1 cellular context compared by ENCODE assay signal in the genomic region with DNA sequence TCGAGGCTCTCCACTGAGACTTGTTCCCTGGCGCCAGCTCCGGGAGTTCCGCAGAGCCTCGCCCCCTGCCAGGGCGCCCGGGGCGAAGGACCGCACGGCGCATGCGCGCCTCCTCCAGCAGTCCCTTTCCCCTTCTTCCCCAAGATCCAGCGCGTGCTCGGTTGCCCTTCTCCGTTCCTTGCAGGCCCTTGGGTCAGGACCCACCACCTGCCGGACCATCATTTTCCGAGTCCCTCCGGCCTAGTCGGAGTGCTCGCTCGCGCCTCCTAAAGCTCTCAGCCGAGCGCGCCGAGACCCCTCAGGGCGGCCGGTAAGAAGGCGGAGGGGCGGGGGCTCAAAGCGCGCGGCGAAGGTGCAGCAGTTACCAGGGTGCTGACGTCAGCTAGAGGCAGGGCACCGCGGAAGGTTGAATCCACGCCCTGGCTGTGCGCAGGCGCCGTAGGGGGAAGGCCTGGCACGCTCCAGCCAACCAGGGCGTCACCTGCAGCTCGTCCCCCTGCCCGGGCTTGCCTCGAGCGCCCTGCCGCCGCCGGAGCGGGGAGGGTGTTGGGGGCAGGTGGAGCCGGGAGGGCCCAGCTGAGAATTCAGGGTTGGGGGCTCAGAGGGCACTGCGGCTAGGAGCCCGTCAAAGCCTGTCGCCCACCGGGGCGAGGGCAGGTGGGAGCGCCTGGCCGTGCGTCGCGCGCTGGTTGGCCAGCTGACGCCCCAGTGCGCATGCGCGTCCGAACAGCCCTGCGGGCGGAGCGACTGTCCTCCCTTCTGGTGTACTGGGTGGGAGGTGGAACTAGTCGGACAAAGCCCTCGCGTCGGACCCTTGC.
TF ChIP-seq lines count a peak whose summit lies in the region.

A gene with protein sequence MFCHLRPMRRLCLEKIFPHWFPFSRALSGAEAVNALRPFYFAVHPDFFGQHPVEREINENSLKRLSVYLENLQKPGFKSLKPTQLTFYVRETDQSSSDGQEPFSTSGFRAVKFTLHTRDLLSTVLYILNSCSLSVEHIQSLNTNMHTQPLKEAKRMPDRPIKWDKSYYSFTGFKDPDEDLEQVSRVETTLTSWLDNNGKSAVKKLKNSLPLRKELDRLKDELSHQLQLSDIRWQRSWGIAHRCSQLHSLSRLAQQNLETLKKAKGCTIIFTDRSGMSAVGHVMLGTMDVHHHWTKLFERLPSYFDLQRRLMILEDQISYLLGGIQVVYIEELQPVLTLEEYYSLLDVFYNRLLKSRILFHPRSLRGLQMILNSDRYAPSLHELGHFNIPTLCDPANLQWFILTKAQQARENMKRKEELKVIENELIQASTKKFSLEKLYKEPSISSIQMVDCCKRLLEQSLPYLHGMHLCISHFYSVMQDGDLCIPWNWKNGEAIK (plus strand): TSS at position 757 of the 818 bp plus-strand sequence. CDS start 16,017 bp downstream, outside the sequence.

TF ChIP-seq in K562, 482 proteins besides CTCF, POLR2A, EP300 and RAD21 (continued from another document and continues in another):
- TF ChIP-seq, protein P1, sequence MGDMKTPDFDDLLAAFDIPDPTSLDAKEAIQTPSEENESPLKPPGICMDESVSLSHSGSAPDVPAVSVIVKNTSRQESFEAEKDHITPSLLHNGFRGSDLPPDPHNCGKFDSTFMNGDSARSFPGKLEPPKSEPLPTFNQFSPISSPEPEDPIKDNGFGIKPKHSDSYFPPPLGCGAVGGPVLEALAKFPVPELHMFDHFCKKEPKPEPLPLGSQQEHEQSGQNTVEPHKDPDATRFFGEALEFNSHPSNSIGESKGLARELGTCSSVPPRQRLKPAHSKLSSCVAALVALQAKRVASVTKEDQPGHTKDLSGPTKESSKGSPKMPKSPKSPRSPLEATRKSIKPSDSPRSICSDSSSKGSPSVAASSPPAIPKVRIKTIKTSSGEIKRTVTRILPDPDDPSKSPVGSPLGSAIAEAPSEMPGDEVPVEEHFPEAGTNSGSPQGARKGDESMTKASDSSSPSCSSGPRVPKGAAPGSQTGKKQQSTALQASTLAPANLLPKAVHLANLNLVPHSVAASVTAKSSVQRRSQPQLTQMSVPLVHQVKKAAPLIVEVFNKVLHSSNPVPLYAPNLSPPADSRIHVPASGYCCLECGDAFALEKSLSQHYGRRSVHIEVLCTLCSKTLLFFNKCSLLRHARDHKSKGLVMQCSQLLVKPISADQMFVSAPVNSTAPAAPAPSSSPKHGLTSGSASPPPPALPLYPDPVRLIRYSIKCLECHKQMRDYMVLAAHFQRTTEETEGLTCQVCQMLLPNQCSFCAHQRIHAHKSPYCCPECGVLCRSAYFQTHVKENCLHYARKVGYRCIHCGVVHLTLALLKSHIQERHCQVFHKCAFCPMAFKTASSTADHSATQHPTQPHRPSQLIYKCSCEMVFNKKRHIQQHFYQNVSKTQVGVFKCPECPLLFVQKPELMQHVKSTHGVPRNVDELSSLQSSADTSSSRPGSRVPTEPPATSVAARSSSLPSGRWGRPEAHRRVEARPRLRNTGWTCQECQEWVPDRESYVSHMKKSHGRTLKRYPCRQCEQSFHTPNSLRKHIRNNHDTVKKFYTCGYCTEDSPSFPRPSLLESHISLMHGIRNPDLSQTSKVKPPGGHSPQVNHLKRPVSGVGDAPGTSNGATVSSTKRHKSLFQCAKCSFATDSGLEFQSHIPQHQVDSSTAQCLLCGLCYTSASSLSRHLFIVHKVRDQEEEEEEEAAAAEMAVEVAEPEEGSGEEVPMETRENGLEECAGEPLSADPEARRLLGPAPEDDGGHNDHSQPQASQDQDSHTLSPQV (IDR thresholded peaks at IDR 0.05): peak; percentile 98
- peak in 1 of 2 experiments; percentile 32; a peak in 1 of 4 replicates for TF ChIP-seq TBL1XR1 (IDR thresholded peaks at IDR 0.05; ENCODE audit: low read length in 2 of 2)
- peak; percentile 12 for TF ChIP-seq BRD9 (IDR thresholded peaks at IDR 0.05; ENCODE audit: low read depth, partially characterized antibody)
- TF ChIP-seq ZNF143 (CRISPR knock-in tag; IDR thresholded peaks at IDR 0.05): no peak
- TF ChIP-seq CHD1 (IDR thresholded peaks at IDR 0.05; ENCODE audit: low read length): no peak
- TF ChIP-seq ZNF274 (IDR thresholded peaks at IDR 0.05; ENCODE audit: borderline replicate concordance, low read depth, low read length): no peak
- peak; percentile 82 for TF ChIP-seq NBN (IDR thresholded peaks at IDR 0.05; ENCODE audit: low read depth)
- no peak for TF ChIP-seq JUN (IDR thresholded peaks at IDR 0.05; ENCODE audit: borderline replicate concordance, low read depth, low read length)
- TF ChIP-seq JUN (CRISPR knock-in tag; IDR thresholded peaks at IDR 0.05; ENCODE audit: borderline replicate concordance): peak; percentile 92; the same call in 1 of the 2 replicates
- TF ChIP-seq, protein P2, sequence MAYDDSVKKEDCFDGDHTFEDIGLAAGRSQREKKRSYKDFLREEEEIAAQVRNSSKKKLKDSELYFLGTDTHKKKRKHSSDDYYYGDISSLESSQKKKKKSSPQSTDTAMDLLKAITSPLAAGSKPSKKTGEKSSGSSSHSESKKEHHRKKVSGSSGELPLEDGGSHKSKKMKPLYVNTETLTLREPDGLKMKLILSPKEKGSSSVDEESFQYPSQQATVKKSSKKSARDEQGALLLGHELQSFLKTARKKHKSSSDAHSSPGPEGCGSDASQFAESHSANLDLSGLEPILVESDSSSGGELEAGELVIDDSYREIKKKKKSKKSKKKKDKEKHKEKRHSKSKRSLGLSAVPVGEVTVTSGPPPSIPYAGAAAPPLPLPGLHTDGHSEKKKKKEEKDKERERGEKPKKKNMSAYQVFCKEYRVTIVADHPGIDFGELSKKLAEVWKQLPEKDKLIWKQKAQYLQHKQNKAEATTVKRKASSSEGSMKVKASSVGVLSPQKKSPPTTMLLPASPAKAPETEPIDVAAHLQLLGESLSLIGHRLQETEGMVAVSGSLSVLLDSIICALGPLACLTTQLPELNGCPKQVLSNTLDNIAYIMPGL (CRISPR knock-in tag; IDR thresholded peaks at IDR 0.05): peak; percentile 89; the same call in 1 of the 2 replicates
- TF ChIP-seq, protein P3, sequence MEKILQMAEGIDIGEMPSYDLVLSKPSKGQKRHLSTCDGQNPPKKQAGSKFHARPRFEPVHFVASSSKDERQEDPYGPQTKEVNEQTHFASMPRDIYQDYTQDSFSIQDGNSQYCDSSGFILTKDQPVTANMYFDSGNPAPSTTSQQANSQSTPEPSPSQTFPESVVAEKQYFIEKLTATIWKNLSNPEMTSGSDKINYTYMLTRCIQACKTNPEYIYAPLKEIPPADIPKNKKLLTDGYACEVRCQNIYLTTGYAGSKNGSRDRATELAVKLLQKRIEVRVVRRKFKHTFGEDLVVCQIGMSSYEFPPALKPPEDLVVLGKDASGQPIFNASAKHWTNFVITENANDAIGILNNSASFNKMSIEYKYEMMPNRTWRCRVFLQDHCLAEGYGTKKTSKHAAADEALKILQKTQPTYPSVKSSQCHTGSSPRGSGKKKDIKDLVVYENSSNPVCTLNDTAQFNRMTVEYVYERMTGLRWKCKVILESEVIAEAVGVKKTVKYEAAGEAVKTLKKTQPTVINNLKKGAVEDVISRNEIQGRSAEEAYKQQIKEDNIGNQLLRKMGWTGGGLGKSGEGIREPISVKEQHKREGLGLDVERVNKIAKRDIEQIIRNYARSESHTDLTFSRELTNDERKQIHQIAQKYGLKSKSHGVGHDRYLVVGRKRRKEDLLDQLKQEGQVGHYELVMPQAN (IDR thresholded peaks at IDR 0.05; ENCODE audit: borderline replicate concordance): peak; percentile 74; the same call in 1 of the 2 replicates
- no peak for TF ChIP-seq XRCC3 (IDR thresholded peaks at IDR 0.05)
- peak; percentile 33; the same call in 1 of the 2 replicates for TF ChIP-seq HDAC8 (tag; IDR thresholded peaks at IDR 0.05)
- no peak for TF ChIP-seq SRSF1 (IDR thresholded peaks at IDR 0.05; ENCODE audit: low read depth, low read length)
- TF ChIP-seq STAG1 (CRISPR knock-in tag; IDR thresholded peaks at IDR 0.05; ENCODE audit: borderline replicate concordance): no peak
- no peak for TF ChIP-seq ZNF785 (CRISPR knock-in tag; IDR thresholded peaks at IDR 0.05)
- no peak for TF ChIP-seq WHSC1 (IDR thresholded peaks at IDR 0.05; ENCODE audit: low read length)
- no peak for TF ChIP-seq CBX8 (IDR thresholded peaks at IDR 0.05; ENCODE audit: borderline replicate concordance, extremely low read depth, low read depth, low read length, poor library complexity, severe bottlenecking)
- peak; percentile 91 for TF ChIP-seq POLR2B (IDR thresholded peaks at IDR 0.05; ENCODE audit: low read depth, partially characterized antibody)
- no peak for TF ChIP-seq PRMT5 (CRISPR knock-in tag; IDR thresholded peaks at IDR 0.05)
- TF ChIP-seq ZNF589 (CRISPR knock-in tag; IDR thresholded peaks at IDR 0.05; ENCODE audit: low read depth): peak; percentile 71
- no peak for TF ChIP-seq ARID2 (IDR thresholded peaks at IDR 0.05)
- no peak for TF ChIP-seq PPARD (CRISPR knock-in tag; IDR thresholded peaks at IDR 0.05)
- TF ChIP-seq SMAD3 (CRISPR knock-in tag; conservative IDR thresholded peaks at IDR 0.05): peak; percentile 73; the same call in 1 of the 2 replicates
- TF ChIP-seq ZNF324 (CRISPR knock-in tag; IDR thresholded peaks at IDR 0.05): no peak
- TF ChIP-seq, protein P4, sequence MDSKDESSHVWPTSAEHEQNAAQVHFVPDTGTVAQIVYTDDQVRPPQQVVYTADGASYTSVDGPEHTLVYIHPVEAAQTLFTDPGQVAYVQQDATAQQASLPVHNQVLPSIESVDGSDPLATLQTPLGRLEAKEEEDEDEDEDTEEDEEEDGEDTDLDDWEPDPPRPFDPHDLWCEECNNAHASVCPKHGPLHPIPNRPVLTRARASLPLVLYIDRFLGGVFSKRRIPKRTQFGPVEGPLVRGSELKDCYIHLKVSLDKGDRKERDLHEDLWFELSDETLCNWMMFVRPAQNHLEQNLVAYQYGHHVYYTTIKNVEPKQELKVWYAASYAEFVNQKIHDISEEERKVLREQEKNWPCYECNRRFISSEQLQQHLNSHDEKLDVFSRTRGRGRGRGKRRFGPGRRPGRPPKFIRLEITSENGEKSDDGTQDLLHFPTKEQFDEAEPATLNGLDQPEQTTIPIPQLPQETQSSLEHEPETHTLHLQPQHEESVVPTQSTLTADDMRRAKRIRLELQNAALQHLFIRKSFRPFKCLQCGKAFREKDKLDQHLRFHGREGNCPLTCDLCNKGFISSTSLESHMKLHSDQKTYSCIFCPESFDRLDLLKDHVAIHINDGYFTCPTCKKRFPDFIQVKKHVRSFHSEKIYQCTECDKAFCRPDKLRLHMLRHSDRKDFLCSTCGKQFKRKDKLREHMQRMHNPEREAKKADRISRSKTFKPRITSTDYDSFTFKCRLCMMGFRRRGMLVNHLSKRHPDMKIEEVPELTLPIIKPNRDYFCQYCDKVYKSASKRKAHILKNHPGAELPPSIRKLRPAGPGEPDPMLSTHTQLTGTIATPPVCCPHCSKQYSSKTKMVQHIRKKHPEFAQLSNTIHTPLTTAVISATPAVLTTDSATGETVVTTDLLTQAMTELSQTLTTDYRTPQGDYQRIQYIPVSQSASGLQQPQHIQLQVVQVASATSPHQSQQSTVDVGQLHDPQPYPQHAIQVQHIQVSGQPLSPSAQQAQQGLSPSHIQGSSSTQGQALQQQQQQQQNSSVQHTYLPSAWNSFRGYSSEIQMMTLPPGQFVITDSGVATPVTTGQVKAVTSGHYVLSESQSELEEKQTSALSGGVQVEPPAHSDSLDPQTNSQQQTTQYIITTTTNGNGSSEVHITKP (IDR thresholded peaks at IDR 0.05; ENCODE audit: partially characterized antibody): peak; percentile 98
- TF ChIP-seq, protein P5, sequence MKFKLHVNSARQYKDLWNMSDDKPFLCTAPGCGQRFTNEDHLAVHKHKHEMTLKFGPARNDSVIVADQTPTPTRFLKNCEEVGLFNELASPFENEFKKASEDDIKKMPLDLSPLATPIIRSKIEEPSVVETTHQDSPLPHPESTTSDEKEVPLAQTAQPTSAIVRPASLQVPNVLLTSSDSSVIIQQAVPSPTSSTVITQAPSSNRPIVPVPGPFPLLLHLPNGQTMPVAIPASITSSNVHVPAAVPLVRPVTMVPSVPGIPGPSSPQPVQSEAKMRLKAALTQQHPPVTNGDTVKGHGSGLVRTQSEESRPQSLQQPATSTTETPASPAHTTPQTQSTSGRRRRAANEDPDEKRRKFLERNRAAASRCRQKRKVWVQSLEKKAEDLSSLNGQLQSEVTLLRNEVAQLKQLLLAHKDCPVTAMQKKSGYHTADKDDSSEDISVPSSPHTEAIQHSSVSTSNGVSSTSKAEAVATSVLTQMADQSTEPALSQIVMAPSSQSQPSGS (CRISPR knock-in tag; IDR thresholded peaks at IDR 0.05): peak; percentile 80; the same call in 1 of the 2 replicates
- peak; percentile 76; the same call in 1 of the 2 replicates for TF ChIP-seq ZNF224 (CRISPR knock-in tag; IDR thresholded peaks at IDR 0.05)
- TF ChIP-seq, protein P6, sequence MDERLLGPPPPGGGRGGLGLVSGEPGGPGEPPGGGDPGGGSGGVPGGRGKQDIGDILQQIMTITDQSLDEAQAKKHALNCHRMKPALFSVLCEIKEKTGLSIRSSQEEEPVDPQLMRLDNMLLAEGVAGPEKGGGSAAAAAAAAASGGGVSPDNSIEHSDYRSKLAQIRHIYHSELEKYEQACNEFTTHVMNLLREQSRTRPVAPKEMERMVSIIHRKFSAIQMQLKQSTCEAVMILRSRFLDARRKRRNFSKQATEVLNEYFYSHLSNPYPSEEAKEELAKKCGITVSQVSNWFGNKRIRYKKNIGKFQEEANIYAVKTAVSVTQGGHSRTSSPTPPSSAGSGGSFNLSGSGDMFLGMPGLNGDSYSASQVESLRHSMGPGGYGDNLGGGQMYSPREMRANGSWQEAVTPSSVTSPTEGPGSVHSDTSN (CRISPR knock-in tag; IDR thresholded peaks at IDR 0.05; ENCODE audit: low read depth): no peak
- TF ChIP-seq, protein P6 (tag; conservative IDR thresholded peaks at IDR 0.05; ENCODE audit: low read depth): no peak
- TF ChIP-seq, protein P7, sequence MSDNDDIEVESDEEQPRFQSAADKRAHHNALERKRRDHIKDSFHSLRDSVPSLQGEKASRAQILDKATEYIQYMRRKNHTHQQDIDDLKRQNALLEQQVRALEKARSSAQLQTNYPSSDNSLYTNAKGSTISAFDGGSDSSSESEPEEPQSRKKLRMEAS (CRISPR knock-in tag; IDR thresholded peaks at IDR 0.05): peak; percentile 97
- TF ChIP-seq, protein P8, sequence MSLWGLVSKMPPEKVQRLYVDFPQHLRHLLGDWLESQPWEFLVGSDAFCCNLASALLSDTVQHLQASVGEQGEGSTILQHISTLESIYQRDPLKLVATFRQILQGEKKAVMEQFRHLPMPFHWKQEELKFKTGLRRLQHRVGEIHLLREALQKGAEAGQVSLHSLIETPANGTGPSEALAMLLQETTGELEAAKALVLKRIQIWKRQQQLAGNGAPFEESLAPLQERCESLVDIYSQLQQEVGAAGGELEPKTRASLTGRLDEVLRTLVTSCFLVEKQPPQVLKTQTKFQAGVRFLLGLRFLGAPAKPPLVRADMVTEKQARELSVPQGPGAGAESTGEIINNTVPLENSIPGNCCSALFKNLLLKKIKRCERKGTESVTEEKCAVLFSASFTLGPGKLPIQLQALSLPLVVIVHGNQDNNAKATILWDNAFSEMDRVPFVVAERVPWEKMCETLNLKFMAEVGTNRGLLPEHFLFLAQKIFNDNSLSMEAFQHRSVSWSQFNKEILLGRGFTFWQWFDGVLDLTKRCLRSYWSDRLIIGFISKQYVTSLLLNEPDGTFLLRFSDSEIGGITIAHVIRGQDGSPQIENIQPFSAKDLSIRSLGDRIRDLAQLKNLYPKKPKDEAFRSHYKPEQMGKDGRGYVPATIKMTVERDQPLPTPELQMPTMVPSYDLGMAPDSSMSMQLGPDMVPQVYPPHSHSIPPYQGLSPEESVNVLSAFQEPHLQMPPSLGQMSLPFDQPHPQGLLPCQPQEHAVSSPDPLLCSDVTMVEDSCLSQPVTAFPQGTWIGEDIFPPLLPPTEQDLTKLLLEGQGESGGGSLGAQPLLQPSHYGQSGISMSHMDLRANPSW (CRISPR knock-in tag; IDR thresholded peaks at IDR 0.05): peak; percentile 93
